8 cellular contexts compared by ENCODE assay signal in genomic region chr1:196651637-196652215, GRCh38. TPM values are rescaled to one million over a fixed set of nuclear protein-coding genes. Genes with fewer than 3 reads are reported as not detected.
DNase-seq lines count a peak whose midpoint lies in the region; ATAC-seq and TF ChIP-seq lines count a peak whose summit lies in the region.

Gene CFH (plus strand): TSS chr1:196652043. CDS start chr1:196652118, 75 bp downstream.

- H3K4me1 Mint-ChIP-seq in CD14-positive monocyte (peaks cover 13% of the 10 kb centered on the region), neural progenitor cell (no peaks in the 10 kb centered on the region)

- intact Hi-C loops in CD14-positive monocyte (cut with micrococcal nuclease): no loop called here
- intact Hi-C loops in PC-9 (cut with micrococcal nuclease; ENCODE audit: unreplicated experiment): no loop called here

- H3F3A ChIP-seq in PC-9 (ENCODE audit: insufficient read depth, low read depth): no peaks in the 10 kb centered on the region
- no peaks in the 10 kb centered on the region for H3F3A ChIP-seq in neural progenitor cell (ENCODE audit: low read depth)

- H3K27me3 ChIP-seq in PC-9 (ENCODE audit: insufficient read depth, low read depth): no peaks in the 10 kb centered on the region
- H3K27me3 ChIP-seq in effector memory CD4-positive, alpha-beta T cell (replicated peaks; ENCODE audit: control insufficient read depth, insufficient read depth, low read length, poor library complexity, severe bottlenecking): no peaks in the 10 kb centered on the region
- no peaks in the 10 kb centered on the region for H3K27me3 ChIP-seq in neural progenitor cell

- H3K9me3 Mint-ChIP-seq in CD14-positive monocyte (no peaks in the 10 kb centered on the region), neural progenitor cell (no peaks in the 10 kb centered on the region)
- H3K9me3 Mint-ChIP-seq in activated naive CD4-positive, alpha-beta T cell treated with anti-CD3 and anti-CD28 coated beads, Interleukin-2, amount 50 U/mL, for 72 hours: no peaks in the 10 kb centered on the region

- H3K4me3 ChIP-seq in PC-9 (no peak within 1 kb of the TSS), neural progenitor cell (no peak within 1 kb of the TSS)
- peak within 1 kb of the TSS; percentile 38 for H3K4me3 ChIP-seq in effector memory CD4-positive, alpha-beta T cell (ENCODE audit: insufficient read depth, low read depth, low read length, poor library complexity, severe bottlenecking)

- H3K79me2 ChIP-seq in PC-9 (ENCODE audit: low read depth): no peaks in the 10 kb centered on the region
- H3K79me2 ChIP-seq in neural progenitor cell (ENCODE audit: low read depth): no peaks in the 10 kb centered on the region

- peak within 1 kb of the TSS in 3 of 7 donors; percentile 4 to 75 (median 11) for H3K27ac Mint-ChIP-seq in CD14-positive monocyte
- H3K27ac Mint-ChIP-seq in neural progenitor cell: no peak within 1 kb of the TSS
- no peak within 1 kb of the TSS for H3K27ac Mint-ChIP-seq in activated naive CD4-positive, alpha-beta T cell treated with anti-CD3 and anti-CD28 coated beads, Interleukin-2, amount 50 U/mL, for 72 hours

- DNase-seq in CD14-positive monocyte (ENCODE audit: low spot score) (no peak), PC-9 (peak in 1 of 2 experiments; percentile 4), neural progenitor cell (ENCODE audit: low spot score) (no peak), NCI-H774 (lab: John Stamatoyannopoulos, UW) (no peak)
- DNase-seq in effector memory CD4-positive, alpha-beta T cell: no peak
- no peak for DNase-seq in activated naive CD4-positive, alpha-beta T cell treated with anti-CD3 and anti-CD28 coated beads, Interleukin-2, amount 50 U/mL, for 72 hours (ENCODE audit: low spot score in 2 of 2)
- no peak for DNase-seq in activated effector memory CD4-positive, alpha-beta T cell treated with anti-CD3 and anti-CD28 coated beads, Interleukin-2, amount 50 U/mL, for 16 hours

- TF ChIP-seq CTCF in CD14-positive monocyte (IDR thresholded peaks at IDR 0.05) (no peak), PC-9 (conservative IDR thresholded peaks at IDR 0.05) (no peak), neural progenitor cell (IDR thresholded peaks at IDR 0.05) (no peak)

- H3K4me3 Mint-ChIP-seq in CD14-positive monocyte: peak within 1 kb of the TSS; percentile 43 to 79
- H3K4me3 Mint-ChIP-seq in neural progenitor cell: no peak within 1 kb of the TSS

- ATAC-seq in HG02678 (IDR thresholded peaks at IDR 0.05; ENCODE audit: unreplicated experiment): no peak
- no peak for ATAC-seq in activated naive CD4-positive, alpha-beta T cell treated with anti-CD3 and anti-CD28 coated beads, Interleukin-2, amount 50 U/mL, for 72 hours

- H3K9me3 ChIP-seq in PC-9 (ENCODE audit: insufficient read depth, low read depth): no peaks in the 10 kb centered on the region
- H3K9me3 ChIP-seq in effector memory CD4-positive, alpha-beta T cell (ENCODE audit: control insufficient read depth, low read length): no peaks in the 10 kb centered on the region
- H3K9me3 ChIP-seq in neural progenitor cell (ENCODE audit: low read depth): no peaks in the 10 kb centered on the region

- H3K4me2 ChIP-seq in PC-9 (peak within 1 kb of the TSS; percentile 2; the same call in 1 of the 2 replicates), neural progenitor cell (no peak within 1 kb of the TSS)

- POLR2A ChIA-PET in PC-9 (lab: Charles Lee; ENCODE audit: unreplicated experiment): no interaction called here

- H3K9ac ChIP-seq in neural progenitor cell: no peak within 1 kb of the TSS

- H4K20me1 ChIP-seq in PC-9 (ENCODE audit: insufficient read depth) (no peaks in the 10 kb centered on the region), neural progenitor cell (ENCODE audit: low read depth) (no peaks in the 10 kb centered on the region)

- H3K27me3 Mint-ChIP-seq in CD14-positive monocyte (ENCODE audit: low read depth in 3 of 3): no peaks in the 10 kb centered on the region
- no peaks in the 10 kb centered on the region for H3K27me3 Mint-ChIP-seq in neural progenitor cell (ENCODE audit: insufficient read depth, low read depth)

- no peaks in the 10 kb centered on the region for H3K9me2 ChIP-seq in PC-9 (ENCODE audit: insufficient read depth)

- H3K4me1 ChIP-seq in PC-9 (replicated peaks; ENCODE audit: insufficient read depth): no peaks in the 10 kb centered on the region
- peaks cover 4% of the 10 kb centered on the region for H3K4me1 ChIP-seq in effector memory CD4-positive, alpha-beta T cell (ENCODE audit: control insufficient read depth, insufficient read depth, low read length, poor library complexity, severe bottlenecking)
- H3K4me1 ChIP-seq in neural progenitor cell: no peaks in the 10 kb centered on the region

- H3K36me3 ChIP-seq in PC-9 (ENCODE audit: low read depth): no peaks in the 10 kb centered on the region
- H3K36me3 ChIP-seq in effector memory CD4-positive, alpha-beta T cell (ENCODE audit: control insufficient read depth, insufficient read depth, low read length): no peaks in the 10 kb centered on the region
- H3K36me3 ChIP-seq in neural progenitor cell: no peaks in the 10 kb centered on the region

- H3K36me3 Mint-ChIP-seq in CD14-positive monocyte (no peaks in the 10 kb centered on the region), neural progenitor cell (no peaks in the 10 kb centered on the region)
- no peaks in the 10 kb centered on the region for H3K36me3 Mint-ChIP-seq in activated naive CD4-positive, alpha-beta T cell treated with anti-CD3 and anti-CD28 coated beads, Interleukin-2, amount 50 U/mL, for 72 hours

- CTCF ChIA-PET in PC-9 (lab: Charles Lee): no interaction called here

- no TSS peak for BruUV-seq in PC-9 (replicated peaks; lab: Mats Ljungman, UMichigan)

- H3K27ac ChIP-seq in PC-9 (no peak within 1 kb of the TSS), neural progenitor cell (no peak within 1 kb of the TSS)
- H3K27ac ChIP-seq in effector memory CD4-positive, alpha-beta T cell (ENCODE audit: insufficient read depth, low read length, poor library complexity, severe bottlenecking): no peak within 1 kb of the TSS

- H2AFZ ChIP-seq in PC-9 (no peak within 1 kb of the TSS), neural progenitor cell (replicated peaks) (peak within 1 kb of the TSS; percentile 1)

RNA-seq across cellular contexts. Expression of gene CFH, which starts in this region (rescaled TPM):
- 1 to 10 TPM in 1 of 2 donors, under 1 TPM in 1; 0.36 to 1.1 TPM for polyA plus RNA-seq in CD14-positive monocyte
- total RNA-seq in PC-9 (2021): 3.8 and 4.0 TPM in 2 replicates
- not detected in 2 replicates for total RNA-seq in neural progenitor cell (ENCODE audit: low replicate concordance)
- under 1 TPM in 1 of 2 donors, not detected in 1; 0.34 TPM for total RNA-seq in activated naive CD4-positive, alpha-beta T cell treated with anti-CD3 and anti-CD28 coated beads, Interleukin-2, amount 50 U/mL, for 72 hours
